In genomic region chr11:67265633-67266423, GRCh38 we compare ENCODE assay signal across 8 cellular contexts. TPM values are rescaled to one million over a fixed set of nuclear protein-coding genes. Genes with fewer than 3 reads are reported as not detected.
DNase-seq lines count a peak whose midpoint lies in the region; ATAC-seq and TF ChIP-seq lines count a peak whose summit lies in the region.

No MANE protein-coding gene starts in this region.

- peak; percentile 42 for TF ChIP-seq CTCF in NB4 (IDR thresholded peaks at IDR 0.05; ENCODE audit: low read depth, low read length)

- ATAC-seq in GM21786 (IDR thresholded peaks at IDR 0.05; ENCODE audit: unreplicated experiment) (peak; percentile 34), GM18868 (IDR thresholded peaks at IDR 0.05; ENCODE audit: unreplicated experiment) (no peak)

- H3K4me3 ChIP-seq in NB4 (ENCODE audit: low read depth, low read length), result peak overlapping the region; percentile 23

- no peak for TF ChIP-seq POLR2A in NB4 (IDR thresholded peaks at IDR 0.05; ENCODE audit: extremely low read depth, insufficient read length)

- DNase-seq in CMK (ENCODE audit: low read depth) (peak; percentile 58), NB4 (ENCODE audit: low read depth) (peak; percentile 79), cerebellum (ENCODE audit: low spot score) (peak; percentile 89), left kidney (ENCODE audit: low read depth, low spot score) (peak; percentile 84)
- DNase-seq in activated CD4-positive, CD25-positive, alpha-beta regulatory T cell treated with anti-CD3 and anti-CD28 coated beads, Interleukin-2, amount 50 U/mL, for 16 hours (ENCODE audit: low read depth, low spot score), result peak; percentile 67
- peak; percentile 80 for DNase-seq in stimulated activated CD4-positive, alpha-beta T cell treated with anti-CD3 and anti-CD28 coated beads, Interleukin-4, amount 100 ng/mL, for 1 hour

RNA-seq across cellular contexts. Expression of gene GRK2, which starts 0.4 kb away (rescaled TPM):
- 32.6 TPM for total RNA-seq in cerebellum

RNA-seq across cellular contexts. Expression of gene ANKRD13D, which starts 23.3 kb away (rescaled TPM):
- 31.1 TPM for total RNA-seq in cerebellum

RNA-seq across cellular contexts. Expression of gene SSH3, which starts 37.5 kb away (rescaled TPM):
- total RNA-seq in cerebellum, result 3.4 TPM
